Comparison of ENCODE assay signal across 8 cellular contexts in the genomic region with DNA sequence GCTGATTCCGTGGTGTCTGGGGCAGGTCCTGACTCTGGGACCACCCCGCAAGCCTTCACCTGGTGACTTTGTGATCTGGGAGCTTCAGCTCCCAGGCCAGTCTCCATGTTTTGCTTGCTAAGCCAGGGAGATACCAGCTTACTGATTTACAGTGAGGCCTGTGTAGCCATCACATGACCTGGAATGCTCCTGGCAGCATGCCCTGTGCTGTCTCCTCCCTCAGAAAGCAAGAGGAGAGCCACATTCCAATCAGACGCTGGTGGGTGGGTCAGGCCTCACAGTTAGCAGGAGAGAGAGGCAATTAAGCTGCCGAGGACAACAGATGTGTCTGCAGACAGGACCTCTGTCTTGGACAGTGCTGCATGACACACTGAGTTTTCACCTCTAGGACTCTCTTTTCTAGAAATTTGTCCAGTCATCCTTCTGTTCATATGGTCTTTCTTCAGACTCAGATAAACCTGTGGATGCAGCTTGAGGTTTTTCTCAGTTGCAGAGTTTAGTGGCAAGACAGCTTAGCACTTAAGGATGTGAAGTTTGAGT. TPM values are rescaled to one million over a fixed set of nuclear protein-coding genes. Genes with fewer than 3 reads are reported as not detected.
A peak's percentile ranks its signal among the peaks of the same experiment; 100 is the strongest.
DNase-seq lines count a peak whose midpoint lies in the region; ATAC-seq and TF ChIP-seq lines count a peak whose summit lies in the region.

No MANE protein-coding gene starts in this region.

- H3K27me3 ChIP-seq in lung (ENCODE audit: control insufficient read depth, insufficient read depth): no peaks in the 10 kb centered on the region

- peaks cover 0 to 15% of the 10 kb centered on the region in 2 donors for H3K4me1 ChIP-seq in lung (ENCODE audit: control insufficient read depth in 2 of 2, insufficient read depth in 2 of 2, low read length in 2 of 2)

- 36 to 37% methylated on average over 4 of the region's 4 CpGs for WGBS in lung, 2 donors

- no peaks in the 10 kb centered on the region for H3K9me3 ChIP-seq in lung (ENCODE audit: control insufficient read depth in 2 of 2, insufficient read depth in 1 of 2, low read length in 1 of 2)

- peak; percentile 48 for ATAC-seq in lung (ENCODE audit: insufficient read depth, low FRiP score)
- ATAC-seq in HG02763 (IDR thresholded peaks at IDR 0.05; ENCODE audit: unreplicated experiment): no peak

- TF ChIP-seq CTCF in lung (IDR thresholded peaks at IDR 0.05; ENCODE audit: control extremely low read depth, extremely low read depth): no peak

- CTCF ChIA-PET in HEK293T (lab: Yijun Ruan, JAX): interaction anchor here (1.2 to 1.5 kb wide), 3 partner anchors 47 to 114 kb away, joined by 3 to 7 read pairs (median 5); no protein-coding TSS in a partner anchor

- peaks cover 2 to 14% of the 10 kb centered on the region in 2 donors for H3K36me3 ChIP-seq in lung (ENCODE audit: control insufficient read depth in 2 of 2, insufficient read depth in 2 of 2, low read length in 2 of 2)

- DNase-seq in HEK293T (ENCODE audit: extremely low spot score) (peak; percentile 50), NCI-H82 treated with DMSO at 0.1 percent for 48 hours (lab: John Stamatoyannopoulos, UW; ENCODE audit: unreplicated experiment) (peak; percentile 81), ecto neural progenitor cell (ENCODE audit: low spot score) (peak; percentile 58), lung (ENCODE audit: low spot score) (peak; percentile 86), ureter (ENCODE audit: low spot score) (peak; percentile 93), NCI-H1930 (lab: John Stamatoyannopoulos, UW) (no peak)
- no peak for DNase-seq in activated T-cell treated with anti-CD3 and anti-CD28 coated beads, Interleukin-2, amount 50 U/mL, for 48 hours

- peak overlapping the region; percentile 54 to 63 for H3K27ac ChIP-seq in lung (ENCODE audit: low read depth in 1 of 2, low read length in 1 of 2)

- H3K4me3 ChIP-seq in lung: no peak overlapping the region

- POLR2A ChIA-PET in HEK293T (lab: Yijun Ruan, JAX): interaction anchor here (0.9 to 2.9 kb wide), 3 partner anchors 25 to 49 kb away, joined by 3 to 28 read pairs (median 7); partner anchors contain the start of genes GRPEL2 and PCYOX1L

TF ChIP-seq in HEK293T, 16 proteins besides CTCF, POLR2A, EP300 and RAD21:
- TF ChIP-seq TARDBP (IDR thresholded peaks at IDR 0.05): no peak
- TF ChIP-seq SUZ12 (IDR thresholded peaks at IDR 0.05): no peak
- TF ChIP-seq PKNOX1 (IDR thresholded peaks at IDR 0.05): no peak
- no peak for TF ChIP-seq FOXM1 (IDR thresholded peaks at IDR 0.05; ENCODE audit: borderline replicate concordance)
- TF ChIP-seq CTBP1 (IDR thresholded peaks at IDR 0.05; ENCODE audit: borderline replicate concordance): no peak
- TF ChIP-seq L3MBTL2 (conservative IDR thresholded peaks at IDR 0.05): no peak
- no peak for TF ChIP-seq LEF1 (IDR thresholded peaks at IDR 0.05; ENCODE audit: borderline replicate concordance)
- TF ChIP-seq ARNT (IDR thresholded peaks at IDR 0.05): no peak
- TF ChIP-seq ELF4 (IDR thresholded peaks at IDR 0.05): no peak
- no peak for TF ChIP-seq ZNF384 (IDR thresholded peaks at IDR 0.05)
- TF ChIP-seq SP1 (IDR thresholded peaks at IDR 0.05): no peak

RNA-seq across cellular contexts. Expression of gene GRPEL2, which starts 24.4 kb away (rescaled TPM):
- 10 to 100 TPM; 19.2 to 20.2 TPM for total RNA-seq in lung
- 10 to 100 TPM in 1 of 2 donors, 1 to 10 TPM in 1; 6.6 to 12.7 TPM for polyA plus RNA-seq in lung
- total RNA-seq in ureter: 14.4 TPM

RNA-seq across cellular contexts. Expression of gene PCYOX1L, which starts 37.0 kb away (rescaled TPM):
- total RNA-seq in lung (1 to 10 TPM; 7.9 to 9.3 TPM), ureter (14.7 TPM)
- polyA plus RNA-seq in lung: 1 to 10 TPM; 4.8 to 6.8 TPM

RNA-seq across cellular contexts. Expression of gene AFAP1L1, which starts 49.2 kb away (rescaled TPM):
- total RNA-seq in lung: 10 to 100 TPM; 22.8 to 40.6 TPM
- 10 to 100 TPM in 1 of 2 donors, 1 to 10 TPM in 1; 9.8 to 13.3 TPM for polyA plus RNA-seq in lung
- total RNA-seq in ureter: 8.4 TPM

RNA-seq across cellular contexts. Expression of gene IL17B, which starts 58.2 kb away (rescaled TPM):
- total RNA-seq in lung (1 to 10 TPM in 1 of 2 donors, under 1 TPM in 1; 0.34 to 1.3 TPM), ureter (not detected)
- under 1 TPM; 0.26 to 0.44 TPM for polyA plus RNA-seq in lung

Comparison
In these comparisons a context has a peak if more than half of its experiments do, and no peak if none do; other contexts are left out.
1. DNase-seq: peak in HEK293T (single experiment), NCI-H82 treated with DMSO at 0.1 percent for 48 hours (single experiment), ecto neural progenitor cell (single experiment), lung (single experiment) and ureter (single experiment); none in NCI-H1930 (0 of 2) and activated T-cell treated with anti-CD3 and anti-CD28 coated beads, Interleukin-2, amount 50 U/mL, for 48 hours (0 of 2).